ENCODE assay signal across 2 cellular contexts in the genomic region with DNA sequence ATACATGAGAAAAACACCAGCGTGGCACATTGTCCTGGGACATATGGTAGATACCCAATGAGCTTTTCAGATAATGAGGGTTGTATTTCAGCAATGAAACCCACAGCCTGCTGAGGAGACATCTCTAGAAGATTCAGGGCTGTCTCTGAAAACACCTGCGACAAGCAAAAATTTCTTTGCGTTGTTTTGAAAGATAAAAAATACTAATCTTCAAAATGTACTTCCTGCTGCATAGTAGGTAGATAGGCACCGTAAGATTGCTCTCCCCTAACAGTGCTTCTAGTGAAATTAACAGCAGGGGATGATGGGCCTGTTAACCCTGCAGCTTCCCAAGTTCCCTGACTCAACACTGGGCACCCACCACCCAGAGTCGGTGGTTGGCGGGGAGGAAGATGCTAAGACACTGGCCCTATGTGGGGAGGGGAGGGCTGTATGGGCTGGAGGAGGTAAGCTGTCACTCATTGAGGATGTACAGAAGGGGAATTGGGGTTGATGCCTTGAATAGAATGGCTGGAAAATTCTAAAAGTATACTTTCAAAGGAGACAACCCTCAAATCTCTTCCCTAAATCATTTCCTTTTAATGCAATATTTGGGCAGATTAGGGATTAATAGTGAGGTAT.
TF ChIP-seq lines count a peak whose summit lies in the region.

No MANE protein-coding gene starts in this region.

TF ChIP-seq in A549, 52 proteins besides CTCF, POLR2A, EP300 and RAD21 (continued from another document):
- TF ChIP-seq NR3C1 (IDR thresholded peaks at IDR 0.05) = no peak
- TF ChIP-seq, protein P1, sequence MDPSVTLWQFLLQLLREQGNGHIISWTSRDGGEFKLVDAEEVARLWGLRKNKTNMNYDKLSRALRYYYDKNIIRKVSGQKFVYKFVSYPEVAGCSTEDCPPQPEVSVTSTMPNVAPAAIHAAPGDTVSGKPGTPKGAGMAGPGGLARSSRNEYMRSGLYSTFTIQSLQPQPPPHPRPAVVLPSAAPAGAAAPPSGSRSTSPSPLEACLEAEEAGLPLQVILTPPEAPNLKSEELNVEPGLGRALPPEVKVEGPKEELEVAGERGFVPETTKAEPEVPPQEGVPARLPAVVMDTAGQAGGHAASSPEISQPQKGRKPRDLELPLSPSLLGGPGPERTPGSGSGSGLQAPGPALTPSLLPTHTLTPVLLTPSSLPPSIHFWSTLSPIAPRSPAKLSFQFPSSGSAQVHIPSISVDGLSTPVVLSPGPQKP (IDR thresholded peaks at IDR 0.05; ENCODE audit: low read depth, low read length) = no peak
- TF ChIP-seq RARB (CRISPR knock-in tag; IDR thresholded peaks at IDR 0.05) = no peak
- no peak for TF ChIP-seq NFE2L2 (conservative IDR thresholded peaks at IDR 0.05; ENCODE audit: low read length)
- no peak for TF ChIP-seq FOSB (CRISPR knock-in tag; IDR thresholded peaks at IDR 0.05)
- TF ChIP-seq POLR2AphosphoS2 (conservative IDR thresholded peaks at IDR 0.05; ENCODE audit: low read length) = no peak
- TF ChIP-seq CHD2 (IDR thresholded peaks at IDR 0.05; ENCODE audit: low read length, partially characterized antibody) = no peak
- TF ChIP-seq CBX8 (IDR thresholded peaks at IDR 0.05) = no peak
- TF ChIP-seq HOXB13 (CRISPR knock-in tag; IDR thresholded peaks at IDR 0.05; ENCODE audit: low read depth) = no peak
- TF ChIP-seq, protein P2, sequence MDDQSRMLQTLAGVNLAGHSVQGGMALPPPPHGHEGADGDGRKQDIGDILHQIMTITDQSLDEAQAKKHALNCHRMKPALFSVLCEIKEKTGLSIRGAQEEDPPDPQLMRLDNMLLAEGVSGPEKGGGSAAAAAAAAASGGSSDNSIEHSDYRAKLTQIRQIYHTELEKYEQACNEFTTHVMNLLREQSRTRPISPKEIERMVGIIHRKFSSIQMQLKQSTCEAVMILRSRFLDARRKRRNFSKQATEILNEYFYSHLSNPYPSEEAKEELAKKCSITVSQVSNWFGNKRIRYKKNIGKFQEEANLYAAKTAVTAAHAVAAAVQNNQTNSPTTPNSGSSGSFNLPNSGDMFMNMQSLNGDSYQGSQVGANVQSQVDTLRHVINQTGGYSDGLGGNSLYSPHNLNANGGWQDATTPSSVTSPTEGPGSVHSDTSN (IDR thresholded peaks at IDR 0.05) = no peak
- TF ChIP-seq, protein P3, sequence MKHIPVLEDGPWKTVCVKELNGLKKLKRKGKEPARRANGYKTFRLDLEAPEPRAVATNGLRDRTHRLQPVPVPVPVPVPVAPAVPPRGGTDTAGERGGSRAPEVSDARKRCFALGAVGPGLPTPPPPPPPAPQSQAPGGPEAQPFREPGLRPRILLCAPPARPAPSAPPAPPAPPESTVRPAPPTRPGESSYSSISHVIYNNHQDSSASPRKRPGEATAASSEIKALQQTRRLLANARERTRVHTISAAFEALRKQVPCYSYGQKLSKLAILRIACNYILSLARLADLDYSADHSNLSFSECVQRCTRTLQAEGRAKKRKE (CRISPR knock-in tag; IDR thresholded peaks at IDR 0.05; ENCODE audit: low read depth) = no peak
- TF ChIP-seq SREBF2 (IDR thresholded peaks at IDR 0.05) = no peak
- no peak for TF ChIP-seq ZSCAN20 (CRISPR knock-in tag; IDR thresholded peaks at IDR 0.05)
- TF ChIP-seq TFCP2L1 (CRISPR knock-in tag; IDR thresholded peaks at IDR 0.05) = no peak
- no peak for TF ChIP-seq KDM1A (IDR thresholded peaks at IDR 0.05; ENCODE audit: low read depth)
- TF ChIP-seq CEBPB (IDR thresholded peaks at IDR 0.05) = no peak
- no peak for TF ChIP-seq ZC3H11A (IDR thresholded peaks at IDR 0.05)
- no peak for TF ChIP-seq RFX5 (IDR thresholded peaks at IDR 0.05)

TF ChIP-seq in K562, 482 proteins besides CTCF, POLR2A, EP300 and RAD21 (continued from another document):
- TF ChIP-seq, protein P4, sequence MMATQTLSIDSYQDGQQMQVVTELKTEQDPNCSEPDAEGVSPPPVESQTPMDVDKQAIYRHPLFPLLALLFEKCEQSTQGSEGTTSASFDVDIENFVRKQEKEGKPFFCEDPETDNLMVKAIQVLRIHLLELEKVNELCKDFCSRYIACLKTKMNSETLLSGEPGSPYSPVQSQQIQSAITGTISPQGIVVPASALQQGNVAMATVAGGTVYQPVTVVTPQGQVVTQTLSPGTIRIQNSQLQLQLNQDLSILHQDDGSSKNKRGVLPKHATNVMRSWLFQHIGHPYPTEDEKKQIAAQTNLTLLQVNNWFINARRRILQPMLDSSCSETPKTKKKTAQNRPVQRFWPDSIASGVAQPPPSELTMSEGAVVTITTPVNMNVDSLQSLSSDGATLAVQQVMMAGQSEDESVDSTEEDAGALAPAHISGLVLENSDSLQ (IDR thresholded peaks at IDR 0.05) = peak; percentile 54
- TF ChIP-seq NFYB (IDR thresholded peaks at IDR 0.05; ENCODE audit: extremely low read depth, insufficient read length) = no peak
- TF ChIP-seq JUND (IDR thresholded peaks at IDR 0.05; ENCODE audit: borderline replicate concordance, low read depth, low read length) = no peak
- no peak for TF ChIP-seq JUND (tag; IDR thresholded peaks at IDR 0.05; ENCODE audit: borderline replicate concordance, low read depth, low read length)
- TF ChIP-seq, protein P5, sequence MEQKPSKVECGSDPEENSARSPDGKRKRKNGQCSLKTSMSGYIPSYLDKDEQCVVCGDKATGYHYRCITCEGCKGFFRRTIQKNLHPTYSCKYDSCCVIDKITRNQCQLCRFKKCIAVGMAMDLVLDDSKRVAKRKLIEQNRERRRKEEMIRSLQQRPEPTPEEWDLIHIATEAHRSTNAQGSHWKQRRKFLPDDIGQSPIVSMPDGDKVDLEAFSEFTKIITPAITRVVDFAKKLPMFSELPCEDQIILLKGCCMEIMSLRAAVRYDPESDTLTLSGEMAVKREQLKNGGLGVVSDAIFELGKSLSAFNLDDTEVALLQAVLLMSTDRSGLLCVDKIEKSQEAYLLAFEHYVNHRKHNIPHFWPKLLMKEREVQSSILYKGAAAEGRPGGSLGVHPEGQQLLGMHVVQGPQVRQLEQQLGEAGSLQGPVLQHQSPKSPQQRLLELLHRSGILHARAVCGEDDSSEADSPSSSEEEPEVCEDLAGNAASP (IDR thresholded peaks at IDR 0.05) = no peak
